ENCODE assay signal across 16 cellular contexts in the genomic region with DNA sequence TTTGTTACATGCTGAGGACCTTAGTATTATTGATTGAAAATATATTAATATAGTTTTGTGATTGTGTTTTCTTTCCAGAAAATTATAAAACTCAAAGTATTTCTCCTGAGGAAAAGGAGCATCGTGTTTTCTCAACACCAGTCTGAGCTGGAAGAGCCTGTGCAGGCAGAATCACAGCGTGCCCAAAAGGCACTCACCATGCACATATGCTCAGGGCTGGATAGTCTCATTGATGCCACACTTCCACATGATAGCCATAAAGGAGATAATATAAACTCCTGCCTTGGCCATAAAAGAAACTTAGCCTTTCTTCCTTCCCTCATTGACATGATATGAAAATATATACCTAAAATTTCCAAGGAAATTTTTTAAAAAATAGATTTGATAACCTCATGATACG. TPM values are rescaled to one million over a fixed set of nuclear protein-coding genes. Genes with fewer than 3 reads are reported as not detected.
"Had no signal": no experiment of that assay in that cellular context is flagged by ENCODE, and none has a peak within 500 bp of the region (broad histone marks: within the 10 kb centered on the region; RNA-seq: fewer than 3 reads in every experiment).

No MANE protein-coding gene starts in this region.

- DNase-seq: activated CD4-positive, alpha-beta T cell treated with anti-CD3 and anti-CD28 coated beads, Interleukin-2, amount 50 U/mL, for 48 hours; activated CD8-positive, alpha-beta memory T cell treated with anti-CD3 and anti-CD28 coated beads, Interleukin-2, amount 10 ng/mL, durations not matched to agents 7 days and 5 days; activated effector memory CD4-positive, alpha-beta T cell treated with Interleukin-2 at 50 U/mL for 16 hours; activated T-cell treated with anti-CD3 and anti-CD28 coated beads, Interleukin-2, amount 50 U/mL, for 1 hour; body of pancreas; effector memory CD8-positive, alpha-beta T cell; left lung; natural killer cell; retina; small intestine; T-helper 17 cell; WERI-Rb-1 had no signal

- H3K27ac ChIP-seq: body of pancreas, epithelial cell of prostate, left lung, neutrophil, WERI-Rb-1 had no signal

- H3K4me1 ChIP-seq: gastroesophageal sphincter, left lung had no signal

- ATAC-seq: activated CD8-positive, alpha-beta memory T cell treated with anti-CD3 and anti-CD28 coated beads, Interleukin-2, amount 10 ng/mL, durations not matched to agents 7 days and 5 days; body of pancreas; effector memory CD8-positive, alpha-beta T cell; gastroesophageal sphincter; left lung; natural killer cell; T-helper 17 cell had no signal

- H3K36me3 ChIP-seq: gastroesophageal sphincter, left lung, neutrophil, WERI-Rb-1 had no signal

- H3K27me3 ChIP-seq: body of pancreas, gastroesophageal sphincter, left lung, neutrophil had no signal

- H3K4me3 ChIP-seq: body of pancreas, left lung had no signal

- H3K9me3 ChIP-seq: body of pancreas, gastroesophageal sphincter, left lung, neutrophil had no signal

- FAIRE-seq: islet of Langerhans had no signal

RNA-seq across cellular contexts. Expression of a gene that starts 4.0 kb away (rescaled TPM):
- total RNA-seq: activated CD8-positive, alpha-beta memory T cell treated with anti-CD3 and anti-CD28 coated beads, Interleukin-2, amount 10 ng/mL, durations not matched to agents 7 days and 5 days; natural killer cell; T-helper 17 cell had no signal
